In the genomic region with DNA sequence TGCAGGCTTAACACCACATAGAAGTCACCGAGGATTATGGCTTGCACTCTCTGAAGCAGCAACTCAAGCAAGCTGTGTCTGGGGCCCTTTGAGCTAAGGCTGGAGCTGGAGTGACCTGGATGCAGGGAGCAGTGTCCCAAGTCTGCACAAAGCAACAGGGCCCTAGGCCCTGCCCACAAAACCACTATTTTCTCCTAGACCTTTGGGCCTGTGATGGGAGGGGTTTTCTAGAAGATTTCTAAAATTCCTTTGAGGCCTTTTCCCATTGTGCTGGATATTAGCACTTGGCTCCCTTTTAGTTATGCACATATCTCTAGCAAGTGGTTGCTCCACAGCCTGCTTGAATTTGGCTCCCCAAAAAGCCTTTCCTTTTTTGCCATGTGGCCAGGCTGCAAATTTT, we compare ENCODE assay signal across 21 cellular contexts. TPM values are rescaled to one million over a fixed set of nuclear protein-coding genes. Genes with fewer than 3 reads are reported as not detected.
"Had no signal": no experiment of that assay in that cellular context is flagged by ENCODE, and none has a peak within 500 bp of the region (broad histone marks: within the 10 kb centered on the region; RNA-seq: fewer than 3 reads in every experiment).

No MANE protein-coding gene starts in this region.

- H3K4me1 ChIP-seq: colonic mucosa, right atrium auricular region, vagina had no signal

- ATAC-seq: heart left ventricle, natural killer cell had no signal

- H3K4me1 Mint-ChIP-seq: memory B cell, natural killer cell had no signal

- DNase-seq: colonic mucosa; erythroblast; heart left ventricle; hippocampal formation; islet precursor cell; left ventricle myocardium inferior; lower lobe of right lung; natural killer cell; sigmoid colon; stimulated activated CD4-positive, alpha-beta T cell treated with anti-CD3 and anti-CD28 coated beads, Interleukin-12 subunit alpha, Interleukin-12 subunit beta, amount 100 ng/mL, for 4 hours; stimulated activated naive CD4-positive, alpha-beta T cell treated with Interleukin-2 at 50 U/mL for 16 hours; upper lobe of right lung had no signal

- H3K36me3 ChIP-seq: colonic mucosa, heart left ventricle, left ventricle myocardium inferior, lower lobe of right lung, right atrium auricular region, sigmoid colon, tibial nerve, upper lobe of right lung, vagina had no signal

- H3K4me3 ChIP-seq: colonic mucosa, heart left ventricle, left ventricle myocardium inferior, lower lobe of right lung, right atrium auricular region, sigmoid colon, tibial nerve, upper lobe of right lung, vagina had no signal

- H3K9me3 ChIP-seq: colonic mucosa, lower lobe of right lung, upper lobe of right lung, vagina had no signal

- H3K27me3 ChIP-seq: colonic mucosa, heart left ventricle, right atrium auricular region, sigmoid colon, tibial nerve, upper lobe of right lung, vagina had no signal

- H3K27ac ChIP-seq: colonic mucosa, heart left ventricle, left ventricle myocardium inferior, lower lobe of right lung, right atrium auricular region, sigmoid colon, tibial nerve, upper lobe of right lung, vagina had no signal

- H3K4me3 Mint-ChIP-seq: memory B cell, mesothelial cell of epicardium, natural killer cell, neural crest cell had no signal

- H3K36me3 Mint-ChIP-seq: memory B cell, natural killer cell had no signal

- H3K27ac Mint-ChIP-seq: memory B cell, natural killer cell had no signal

RNA-seq across cellular contexts. Expression of a gene that starts 44.5 kb away (rescaled TPM):
- total RNA-seq: endothelial cell of umbilical vein, left ventricle myocardium inferior, myocyte, natural killer cell, osteocyte, vagina had no signal

RNA-seq across cellular contexts. Expression of a gene that starts 49.8 kb away (rescaled TPM):
- total RNA-seq: osteocyte had no signal
